ENCODE assay signal across 22 cellular contexts in the genomic region with DNA sequence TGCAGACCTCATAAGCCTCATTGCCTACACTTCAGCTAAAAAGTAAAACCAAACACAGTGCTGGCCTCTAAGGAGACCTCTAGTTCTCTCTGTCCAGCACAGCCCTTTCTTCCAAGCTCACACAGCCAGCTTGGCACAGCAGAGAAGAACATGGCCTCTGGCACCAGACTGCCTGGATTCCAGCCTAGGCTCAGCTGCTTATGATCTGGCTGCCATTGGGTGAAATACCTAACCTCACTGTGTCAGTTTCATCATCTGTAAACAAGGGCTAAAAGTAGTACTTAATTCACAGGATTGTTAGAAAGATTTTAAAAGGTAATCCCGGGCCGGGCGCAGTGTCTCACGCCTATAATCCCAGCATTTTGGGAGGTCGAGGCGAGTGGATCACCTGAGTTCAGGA. TPM values are rescaled to one million over a fixed set of nuclear protein-coding genes. Genes with fewer than 3 reads are reported as not detected.
DNase-seq lines count a peak whose midpoint lies in the region; ATAC-seq and TF ChIP-seq lines count a peak whose summit lies in the region.
"Had no signal": no experiment of that assay in that cellular context is flagged by ENCODE, and none has a peak within 500 bp of the region (broad histone marks: within the 10 kb centered on the region; RNA-seq: fewer than 3 reads in every experiment).

No MANE protein-coding gene starts in this region.

- H3K27ac ChIP-seq in left lung (no peak overlapping the region), vagina (peak overlapping the region; percentile 23)
- H3K27ac ChIP-seq: esophagus squamous epithelium, WERI-Rb-1 had no signal

- H3K27me3 ChIP-seq in adipocyte (replicated peaks; ENCODE audit: control insufficient read depth, insufficient read depth, low read length) (no peaks in the 10 kb centered on the region), left lung (no peaks in the 10 kb centered on the region), vagina (no peaks in the 10 kb centered on the region)
- H3K27me3 ChIP-seq: breast epithelium, esophagus squamous epithelium had no signal

- peak; percentile 30 for DNase-seq in adipocyte (ENCODE audit: low read depth)
- DNase-seq in fibroblast of the aortic adventitia (ENCODE audit: low read depth): peak; percentile 54
- no peak for DNase-seq in left lung
- peak in 1 of 2 donors; percentile 52 for DNase-seq in vagina (ENCODE audit: extremely low spot score in 2 of 2)
- no peak for DNase-seq in NK-92 treated with Interleukin-12 subunit alpha and Interleukin-12 subunit beta, amount 100 ng/mL, for 24 hours (lab: John Stamatoyannopoulos, UW)
- no peak for DNase-seq in globus pallidus (ENCODE audit: low spot score)
- no peak for DNase-seq in activated naive CD4-positive, alpha-beta T cell treated with anti-CD3 and anti-CD28 coated beads, Interleukin-2, amount 50 U/mL, for 16 hours
- DNase-seq: activated CD4-positive, alpha-beta T cell treated with anti-CD3 and anti-CD28 coated beads, Interleukin-2, amount 10 ng/mL, durations not matched to agents 7 days and 5 days; activated naive CD4-positive, alpha-beta T cell treated with Interleukin-2 at 50 U/mL for 16 hours; activated T-cell treated with anti-CD3 and anti-CD28 coated beads, Interleukin-2, amount 50 U/mL, for 72 hours; amniotic stem cell; CD4-positive, CD25-positive, alpha-beta regulatory T cell; cortex of kidney; esophagus squamous epithelium; NCI-H1092 treated with DMSO at 0.1 percent for 48 hours; NCI-H2029; NCI-H2227 treated with DMSO at 0.1 percent for 48 hours; stimulated activated CD4-positive, alpha-beta T cell treated with anti-CD3 and anti-CD28 coated beads, Interleukin-4, amount 100 ng/mL, for 4 hours; stimulated activated naive CD4-positive, alpha-beta T cell; WERI-Rb-1 had no signal

- no peaks in the 10 kb centered on the region for H3K9me3 ChIP-seq in adipocyte (ENCODE audit: control insufficient read depth, low read length)
- no peaks in the 10 kb centered on the region for H3K9me3 ChIP-seq in left lung
- H3K9me3 ChIP-seq in vagina: no peaks in the 10 kb centered on the region
- H3K9me3 ChIP-seq: breast epithelium, esophagus squamous epithelium had no signal

- ATAC-seq in left lung: peak; percentile 30
- ATAC-seq: activated T-cell treated with anti-CD3 and anti-CD28 coated beads, Interleukin-2, amount 50 U/mL, for 72 hours; natural killer cell treated with Interleukin-12 subunit alpha and Interleukin-12 subunit beta and Interleukin-15 and Interleukin-18, amount 100 ng/mL, for 72 hours had no signal

- TF ChIP-seq POLR2A in vagina (IDR thresholded peaks at IDR 0.05): no peak

- intact Hi-C loops in left lung (cut with DNase I): no loop called here
- intact Hi-C loops in vagina (cut with DNase I): no loop called here

- no peaks in the 10 kb centered on the region for H3K36me3 ChIP-seq in adipocyte (ENCODE audit: control insufficient read depth, insufficient read depth, low read length, severe bottlenecking)
- no peaks in the 10 kb centered on the region for H3K36me3 ChIP-seq in left lung
- H3K36me3 ChIP-seq in vagina: no peaks in the 10 kb centered on the region
- H3K36me3 ChIP-seq: breast epithelium, esophagus squamous epithelium, WERI-Rb-1 had no signal

- no peak for TF ChIP-seq CTCF in fibroblast of the aortic adventitia (IDR thresholded peaks at IDR 0.05; ENCODE audit: insufficient read depth, low read length)
- no peak for TF ChIP-seq CTCF in left lung (IDR thresholded peaks at IDR 0.05)
- no peak for TF ChIP-seq CTCF in vagina (IDR thresholded peaks at IDR 0.05)

- no peak overlapping the region for H3K9ac ChIP-seq in adipocyte (ENCODE audit: low read length)

- no peak overlapping the region for H3K4me3 ChIP-seq in adipocyte (ENCODE audit: low read length)
- H3K4me3 ChIP-seq in fibroblast of the aortic adventitia (ENCODE audit: low read depth, low read length): no peak overlapping the region
- H3K4me3 ChIP-seq in left lung: no peak overlapping the region
- no peak overlapping the region for H3K4me3 ChIP-seq in vagina
- H3K4me3 ChIP-seq: breast epithelium, esophagus squamous epithelium had no signal

- H3K4me1 ChIP-seq in adipocyte (ENCODE audit: control insufficient read depth, insufficient read depth, low read length) (peaks cover 22% of the 10 kb centered on the region), left lung (peaks cover 0 to 12% of the 10 kb centered on the region in 2 donors), vagina (peaks cover 13% of the 10 kb centered on the region)

RNA-seq across cellular contexts. Expression of gene ACER3, which starts 9.9 kb away (rescaled TPM):
- total RNA-seq in fibroblast of the aortic adventitia (ENCODE audit: low replicate concordance) (5.3 and 15.3 TPM in 2 replicates), left lung (10 to 100 TPM; 27.5 to 46.5 TPM), vagina (16.2 TPM)

Comparison
In these comparisons a context has a peak if more than half of its experiments do, and no peak if none do; other contexts are left out.
1. DNase-seq: peak in adipocyte (single experiment) and fibroblast of the aortic adventitia (single experiment); none in left lung (0 of 2), NK-92 treated with Interleukin-12 subunit alpha and Interleukin-12 subunit beta, amount 100 ng/mL, for 24 hours (single experiment), globus pallidus (single experiment) and activated naive CD4-positive, alpha-beta T cell treated with anti-CD3 and anti-CD28 coated beads, Interleukin-2, amount 50 U/mL, for 16 hours (single experiment).